Comparison of ENCODE assay signal across 22 cellular contexts in the genomic region with DNA sequence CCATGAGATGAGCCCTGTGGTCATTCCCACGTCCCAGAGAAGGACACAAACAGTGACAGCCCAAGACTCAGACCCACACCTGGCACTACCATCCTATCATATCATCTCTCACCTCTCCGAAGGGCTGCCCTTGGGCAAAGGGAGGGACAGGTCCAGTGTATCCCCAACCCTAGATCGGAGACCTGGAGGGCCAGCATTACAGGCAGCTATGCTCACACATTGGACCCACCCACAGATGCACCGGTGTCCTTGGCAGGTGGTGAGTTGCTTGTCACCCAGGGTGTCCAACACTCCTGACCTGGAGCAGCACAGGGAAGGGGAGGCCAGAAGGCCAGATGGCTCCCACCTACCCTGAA.
"Had no signal": no experiment of that assay in that cellular context is flagged by ENCODE, and none has a peak within 500 bp of the region (broad histone marks: within the 10 kb centered on the region; RNA-seq: fewer than 3 reads in every experiment).

No MANE protein-coding gene starts in this region.

- H3K9me3 Mint-ChIP-seq: activated naive CD4-positive, alpha-beta T cell treated with anti-CD3 and anti-CD28 coated beads for 36 hours; activated naive CD8-positive, alpha-beta T cell treated with anti-CD3 and anti-CD28 coated beads, Interleukin-2, amount 10 ng/mL, durations not matched to agents 7 days and 5 days; activated T-cell treated with anti-CD3 and anti-CD28 coated beads, Interleukin-2, amount 50 U/mL, for 4 hours; activated T-helper 2 cell treated with anti-CD3 and anti-CD28 coated beads, Interferon-gamma antibody, Interleukin-2, Interleukin-4, amounts not matched to agents 10 μg/mL and 5 μg/mL and 100 μg/mL, durations not matched to agents 14 hours and 24 hours and 36 hours; immature natural killer cell; nephron; WTC11 had no signal

- H3K36me3 ChIP-seq: cardiac muscle cell, left ventricle myocardium inferior, thyroid gland had no signal

- H3K4me1 Mint-ChIP-seq: activated naive CD8-positive, alpha-beta T cell treated with anti-CD3 and anti-CD28 coated beads, Interleukin-2, amount 10 ng/mL, durations not matched to agents 7 days and 5 days; immature natural killer cell had no signal

- H3K27ac Mint-ChIP-seq: activated naive CD4-positive, alpha-beta T cell treated with anti-CD3 and anti-CD28 coated beads for 36 hours; activated naive CD8-positive, alpha-beta T cell treated with anti-CD3 and anti-CD28 coated beads, Interleukin-2, amount 10 ng/mL, durations not matched to agents 7 days and 5 days; activated T-helper 2 cell treated with anti-CD3 and anti-CD28 coated beads, Interferon-gamma antibody, Interleukin-2, Interleukin-4, amounts not matched to agents 10 μg/mL and 5 μg/mL and 100 μg/mL, durations not matched to agents 14 hours and 24 hours and 36 hours; immature natural killer cell; nephron; WTC11 had no signal

- H3K79me2 ChIP-seq: hepatocyte, parathyroid adenoma had no signal

- H3K9me3 ChIP-seq: left ventricle myocardium inferior, thyroid gland had no signal

- H3K4me3 Mint-ChIP-seq: activated naive CD4-positive, alpha-beta T cell treated with anti-CD3 and anti-CD28 coated beads for 36 hours; activated naive CD8-positive, alpha-beta T cell treated with anti-CD3 and anti-CD28 coated beads, Interleukin-2, amount 10 ng/mL, durations not matched to agents 7 days and 5 days; activated T-cell treated with anti-CD3 and anti-CD28 coated beads, Interleukin-2, amount 50 U/mL, for 4 hours; immature natural killer cell; nephron; WTC11 had no signal

- H3K27me3 ChIP-seq: cardiac muscle cell, hepatocyte, thyroid gland had no signal

- DNase-seq: activated CD8-positive, alpha-beta memory T cell treated with anti-CD3 and anti-CD28 coated beads, Interleukin-2, amount 50 U/mL, for 4 hours; activated naive CD4-positive, alpha-beta T cell treated with anti-CD3 and anti-CD28 coated beads for 36 hours; activated naive CD8-positive, alpha-beta T cell treated with anti-CD3 and anti-CD28 coated beads, Interleukin-2, amount 10 ng/mL, durations not matched to agents 7 days and 5 days; activated T-cell treated with anti-CD3 and anti-CD28 coated beads, Interleukin-2, amount 50 U/mL, for 4 hours; amygdala; dermis blood vessel endothelial cell; effector memory CD4-positive, alpha-beta T cell; foreskin melanocyte; immature natural killer cell; kidney glomerular epithelial cell; left ventricle myocardium inferior; stimulated activated CD4-positive, alpha-beta T cell treated with anti-CD3 and anti-CD28 coated beads, Interleukin-4, amount 100 ng/mL, for 24 hours; stimulated activated naive CD8-positive, alpha-beta T cell treated with anti-CD3 and anti-CD28 coated beads, Interleukin-15, Interleukin-2, amounts not matched to agents 100 U/mL and 50 U/mL, for 24 hours; substantia nigra; T1000; thyroid gland had no signal

- H3K9ac ChIP-seq: parathyroid adenoma had no signal

- H3K4me1 ChIP-seq: left ventricle myocardium inferior, parathyroid adenoma had no signal

- H3K27ac ChIP-seq: cardiac muscle cell, hepatocyte, left ventricle myocardium inferior, parathyroid adenoma had no signal

- H2AFZ ChIP-seq: hepatocyte, parathyroid adenoma had no signal

- H3K4me2 ChIP-seq: hepatocyte had no signal

- ATAC-seq: activated T-cell treated with anti-CD3 and anti-CD28 coated beads, Interleukin-2, amount 50 U/mL, for 4 hours; stimulated activated naive CD8-positive, alpha-beta T cell treated with anti-CD3 and anti-CD28 coated beads, Interleukin-15, Interleukin-2, amounts not matched to agents 100 U/mL and 50 U/mL, for 24 hours; WTC11 had no signal

- H3K4me3 ChIP-seq: cardiac muscle cell, hepatocyte, left ventricle myocardium inferior, thyroid gland had no signal

- H3K36me3 Mint-ChIP-seq: activated naive CD8-positive, alpha-beta T cell treated with anti-CD3 and anti-CD28 coated beads, Interleukin-2, amount 10 ng/mL, durations not matched to agents 7 days and 5 days; immature natural killer cell; WTC11 had no signal
